Comparison of ENCODE assay signal across 29 cellular contexts in the genomic region with DNA sequence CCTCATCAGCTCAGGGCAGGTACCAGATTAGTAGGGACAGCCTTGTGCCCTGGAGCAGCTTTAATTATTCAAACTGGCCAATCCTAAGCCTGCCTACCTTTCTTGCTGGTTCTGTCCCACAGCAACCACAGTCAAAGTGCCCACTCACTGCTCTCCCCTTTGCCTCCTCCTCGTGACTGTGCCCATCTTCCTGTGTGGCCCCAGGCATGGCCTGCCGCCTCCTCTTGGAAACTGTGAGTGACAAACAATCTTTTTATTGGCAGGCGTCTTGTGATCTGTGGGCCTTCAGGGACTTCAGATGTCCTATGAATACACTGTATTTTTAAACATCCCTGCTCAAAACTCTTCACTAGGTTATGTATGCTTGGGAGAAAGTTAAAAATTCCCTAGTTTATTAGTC. TPM values are rescaled to one million over a fixed set of nuclear protein-coding genes. Genes with fewer than 3 reads are reported as not detected.
"Had no signal": no experiment of that assay in that cellular context is flagged by ENCODE, and none has a peak within 500 bp of the region (broad histone marks: within the 10 kb centered on the region; RNA-seq: fewer than 3 reads in every experiment).

No MANE protein-coding gene starts in this region.

- H3K79me2 ChIP-seq: parathyroid adenoma had no signal

- FAIRE-seq: islet of Langerhans, kidney had no signal

- DNase-seq: hypothalamus; immature natural killer cell; kidney; left colon; left lung; lower lobe of right lung; mammary epithelial cell; mesenchymal stem cell; naive thymus-derived CD8-positive, alpha-beta T cell; occipital lobe; right lobe of liver; stimulated activated CD4-positive, alpha-beta T cell treated with anti-CD3 and anti-CD28 coated beads, Interleukin-1b, Interleukin-23, amount 100 ng/mL, for 48 hours; stimulated activated CD4-positive, alpha-beta T cell treated with anti-CD3 and anti-CD28 coated beads, Interleukin-2, amount 100 ng/mL, for 48 hours; stimulated activated CD4-positive, alpha-beta T cell treated with anti-CD3 and anti-CD28 coated beads, Interleukin-4, amount 100 ng/mL, for 4 hours; stimulated activated CD8-positive, alpha-beta memory T cell treated with anti-CD3 and anti-CD28 coated beads, Interleukin-4, amount 100 ng/mL, for 48 hours; stimulated activated naive CD8-positive, alpha-beta T cell treated with anti-CD3 and anti-CD28 coated beads, Interleukin-15, Interleukin-2, amounts not matched to agents 100 U/mL and 50 U/mL, for 24 hours; stomach; testis; thyroid gland; transverse colon; uterus had no signal

- H3K9me3 ChIP-seq: lower lobe of right lung, neutrophil, right lobe of liver, testis, thyroid gland, transverse colon, uterus had no signal

- H3K36me3 ChIP-seq: left lung, lower lobe of right lung, neural progenitor cell, neutrophil, right atrium auricular region, right lobe of liver, stomach, thyroid gland, transverse colon, uterus had no signal

- H3K9ac ChIP-seq: neural progenitor cell, parathyroid adenoma had no signal

- ATAC-seq: left colon; left lung; lower lobe of right lung; naive thymus-derived CD8-positive, alpha-beta T cell; right lobe of liver; stimulated activated memory B cell treated with anti-CD40 and anti-IgM and Interleukin-4, amounts not matched to agents 10 μg/mL and 1 μg/mL and 100 μg/mL, for 72 hours; stimulated activated naive CD8-positive, alpha-beta T cell treated with anti-CD3 and anti-CD28 coated beads, Interleukin-15, Interleukin-2, amounts not matched to agents 100 U/mL and 50 U/mL, for 24 hours had no signal

- H3K4me2 ChIP-seq: neural progenitor cell, smooth muscle cell had no signal

- H3K4me3 ChIP-seq: left lung, lower lobe of right lung, neural progenitor cell, right atrium auricular region, right lobe of liver, smooth muscle cell, stomach, testis, thyroid gland, transverse colon, uterus had no signal

- H3K27ac ChIP-seq: left lung, lower lobe of right lung, neural progenitor cell, neutrophil, parathyroid adenoma, right atrium auricular region, right lobe of liver, stomach, testis, thyroid gland, transverse colon, uterus had no signal

- H3K27me3 ChIP-seq: neural progenitor cell, right atrium auricular region, right lobe of liver, testis, thyroid gland, transverse colon, uterus had no signal

- H2AFZ ChIP-seq: neural progenitor cell, parathyroid adenoma had no signal

- H3K4me1 ChIP-seq: left lung, lower lobe of right lung, neural progenitor cell, parathyroid adenoma, right atrium auricular region, right lobe of liver, stomach, testis, thyroid gland, transverse colon, uterus had no signal

RNA-seq across cellular contexts. Expression of gene NSG1, which starts 22.8 kb away (rescaled TPM):
- total RNA-seq: osteocyte had no signal
